Comparison of ENCODE assay signal across 11 cellular contexts in the genomic region with DNA sequence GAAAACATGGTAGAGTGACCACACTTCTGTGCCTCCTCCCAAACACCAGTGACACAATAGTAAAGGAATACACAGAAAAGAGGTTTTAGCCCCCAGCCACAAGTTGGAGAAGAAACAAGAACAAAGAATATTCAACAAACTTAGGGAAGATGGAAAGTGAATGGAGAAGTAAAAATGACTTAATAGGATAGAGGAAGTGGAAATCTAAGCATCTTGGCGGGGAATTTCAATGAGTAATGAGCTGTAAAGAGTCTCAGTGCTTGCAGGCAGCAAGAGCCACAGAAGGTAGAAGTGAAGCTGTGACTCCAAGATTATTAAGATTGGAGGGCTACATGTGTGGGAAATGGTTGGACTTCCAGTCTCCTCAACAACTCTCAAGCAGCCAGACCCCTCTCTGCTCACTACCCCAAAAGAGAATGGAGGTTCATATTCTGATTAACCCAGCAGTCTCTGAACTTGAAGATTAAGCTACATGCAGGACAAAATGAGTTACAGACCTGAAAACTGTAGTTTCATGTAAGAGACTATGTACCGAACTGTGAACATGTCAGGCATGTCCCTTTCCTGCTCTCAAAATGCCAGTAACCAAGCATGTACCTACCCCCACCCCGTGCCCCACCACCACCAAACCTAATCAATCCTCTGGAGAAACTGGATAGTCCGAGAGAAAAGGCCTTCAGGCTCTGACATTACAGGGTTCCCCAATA. TPM values are rescaled to one million over a fixed set of nuclear protein-coding genes. Genes with fewer than 3 reads are reported as not detected.
DNase-seq lines count a peak whose midpoint lies in the region; ATAC-seq and TF ChIP-seq lines count a peak whose summit lies in the region.
"Had no signal": no experiment of that assay in that cellular context is flagged by ENCODE, and none has a peak within 500 bp of the region (broad histone marks: within the 10 kb centered on the region; RNA-seq: fewer than 3 reads in every experiment).

No MANE protein-coding gene starts in this region.

- intact Hi-C loops in OCI-LY7 (cut with micrococcal nuclease; ENCODE audit: unreplicated experiment) (no loop called here), left ventricle myocardium inferior (cut with micrococcal nuclease) (no loop called here), aorta (cut with DNase I) (no loop called here), posterior vena cava (cut with DNase I) (loop anchor here in 1 of 2 donors (10.0 kb wide), 1 partner anchor 45 kb away; the partner anchor contains the start of gene GALM)

- no peaks in the 10 kb centered on the region for H3K27me3 ChIP-seq in left ventricle myocardium inferior (ENCODE audit: low read depth)
- H3K27me3 ChIP-seq in aorta (ENCODE audit: control insufficient read depth in 1 of 2, insufficient read depth in 2 of 2, low read length in 1 of 2): no peaks in the 10 kb centered on the region
- H3K27me3 ChIP-seq: gastrocnemius medialis had no signal

- DNase-seq in activated CD4-positive, alpha-beta T cell treated with anti-CD3 and anti-CD28 coated beads, Interleukin-2, amount 10 ng/mL, durations not matched to agents 7 days and 5 days: no peak
- DNase-seq in activated CD4-positive, alpha-beta T cell treated with anti-CD3 and anti-CD28 coated beads, Interleukin-2, amount 50 U/mL, for 4 hours: no peak
- DNase-seq in OCI-LY7 (ENCODE audit: low spot score): no peak
- DNase-seq in left ventricle myocardium inferior: no peak
- DNase-seq in aorta: no peak
- DNase-seq in NCI-H2081 (lab: John Stamatoyannopoulos, UW): no peak
- DNase-seq in NCI-H187 treated with DMSO at 0.1 percent for 48 hours (lab: John Stamatoyannopoulos, UW): no peak
- DNase-seq in posterior vena cava (ENCODE audit: low spot score): no peak
- DNase-seq: activated naive CD8-positive, alpha-beta T cell treated with anti-CD3 and anti-CD28 coated beads, Interleukin-2, amount 50 U/mL, for 24 hours; gastrocnemius medialis; NCI-H1930 had no signal

- H3K4me1 Mint-ChIP-seq in activated CD4-positive, alpha-beta T cell treated with anti-CD3 and anti-CD28 coated beads, Interleukin-2, amount 10 ng/mL, durations not matched to agents 7 days and 5 days: peaks cover 10% of the 10 kb centered on the region

- peak overlapping the region; percentile 59 for H3K27ac Mint-ChIP-seq in activated CD4-positive, alpha-beta T cell treated with anti-CD3 and anti-CD28 coated beads, Interleukin-2, amount 10 ng/mL, durations not matched to agents 7 days and 5 days
- H3K27ac Mint-ChIP-seq: activated naive CD8-positive, alpha-beta T cell treated with anti-CD3 and anti-CD28 coated beads, Interleukin-2, amount 50 U/mL, for 24 hours had no signal

- no peaks in the 10 kb centered on the region for H3K9me2 ChIP-seq in OCI-LY7 (ENCODE audit: insufficient read depth, low read length)

- peaks cover 2% of the 10 kb centered on the region for H3K36me3 Mint-ChIP-seq in activated CD4-positive, alpha-beta T cell treated with anti-CD3 and anti-CD28 coated beads, Interleukin-2, amount 10 ng/mL, durations not matched to agents 7 days and 5 days (ENCODE audit: low read depth)

- CTCF ChIA-PET in activated CD4-positive, alpha-beta T cell treated with anti-CD3 and anti-CD28 coated beads, Interleukin-2, amount 10 ng/mL, durations not matched to agents 7 days and 5 days (lab: Charles Lee): interaction anchor here (0.6 to 2.0 kb wide), 7 partner anchors 8 to 121 kb away, joined by 3 to 8 read pairs (median 3); partner anchors contain the start of gene HNRNPLL
- CTCF ChIA-PET in OCI-LY7 (lab: Charles Lee; ENCODE audit: unreplicated experiment): interaction anchor here (1.5 kb wide), 1 partner anchor 14 kb away, joined by 4 read pairs; no protein-coding TSS in a partner anchor

- no peak overlapping the region for H3K4me3 Mint-ChIP-seq in activated CD4-positive, alpha-beta T cell treated with anti-CD3 and anti-CD28 coated beads, Interleukin-2, amount 10 ng/mL, durations not matched to agents 7 days and 5 days
- H3K4me3 Mint-ChIP-seq: activated naive CD8-positive, alpha-beta T cell treated with anti-CD3 and anti-CD28 coated beads, Interleukin-2, amount 50 U/mL, for 24 hours had no signal

- H3K36me3 ChIP-seq in OCI-LY7 (ENCODE audit: insufficient read depth, low read length) (no peaks in the 10 kb centered on the region), left ventricle myocardium inferior (no peaks in the 10 kb centered on the region), aorta (ENCODE audit: control insufficient read depth in 1 of 2, insufficient read depth in 2 of 2, low read length in 1 of 2) (no peaks in the 10 kb centered on the region)
- H3K36me3 ChIP-seq: gastrocnemius medialis had no signal

- no peaks in the 10 kb centered on the region for H3K79me2 ChIP-seq in OCI-LY7 (ENCODE audit: insufficient read depth, low read depth, low read length)

- peaks cover 5% of the 10 kb centered on the region for H3K27me3 Mint-ChIP-seq in activated CD4-positive, alpha-beta T cell treated with anti-CD3 and anti-CD28 coated beads, Interleukin-2, amount 10 ng/mL, durations not matched to agents 7 days and 5 days

- H3K9me3 Mint-ChIP-seq in activated CD4-positive, alpha-beta T cell treated with anti-CD3 and anti-CD28 coated beads, Interleukin-2, amount 10 ng/mL, durations not matched to agents 7 days and 5 days: no peaks in the 10 kb centered on the region
- H3K9me3 Mint-ChIP-seq: activated naive CD8-positive, alpha-beta T cell treated with anti-CD3 and anti-CD28 coated beads, Interleukin-2, amount 50 U/mL, for 24 hours had no signal

- no peak overlapping the region for H3K27ac ChIP-seq in OCI-LY7 (ENCODE audit: low read depth, low read length, poor library complexity, severe bottlenecking)
- H3K27ac ChIP-seq in left ventricle myocardium inferior (replicated peaks): peak overlapping the region; percentile 16
- H3K27ac ChIP-seq in aorta (ENCODE audit: low read depth in 1 of 2, low read length in 2 of 2): peak overlapping the region in 1 of 2 donors; percentile 94
- H3K27ac ChIP-seq: gastrocnemius medialis had no signal

- peak; percentile 58 for ATAC-seq in aorta (ENCODE audit: low FRiP score)
- ATAC-seq: activated naive CD8-positive, alpha-beta T cell treated with anti-CD3 and anti-CD28 coated beads, Interleukin-2, amount 50 U/mL, for 24 hours; gastrocnemius medialis had no signal

- 34% methylated on average over 4 of the region's 4 CpGs for WGBS in aorta, 2 donors

- no peaks in the 10 kb centered on the region for H3K9me3 ChIP-seq in OCI-LY7 (ENCODE audit: low read length)
- peaks cover 3% of the 10 kb centered on the region for H3K9me3 ChIP-seq in left ventricle myocardium inferior (replicated peaks)
- H3K9me3 ChIP-seq in aorta (ENCODE audit: control insufficient read depth, low read length): no peaks in the 10 kb centered on the region
- H3K9me3 ChIP-seq: gastrocnemius medialis had no signal

- H3K4me3 ChIP-seq in OCI-LY7 (ENCODE audit: low read depth, low read length, poor library complexity, severe bottlenecking) (no peak overlapping the region), left ventricle myocardium inferior (no peak overlapping the region), aorta (ENCODE audit: low read length in 2 of 2) (peak overlapping the region in 1 of 2 donors; percentile 26)
- H3K4me3 ChIP-seq: gastrocnemius medialis had no signal

- BruUV-seq in OCI-LY7 (replicated peaks; lab: Mats Ljungman, UMichigan): no TSS peak

- H3K4me2 ChIP-seq in OCI-LY7 (ENCODE audit: low read length): peak overlapping the region; percentile 23

- TF ChIP-seq CTCF in OCI-LY7 (conservative IDR thresholded peaks at IDR 0.05; ENCODE audit: low read length): no peak
- no peak for TF ChIP-seq CTCF in left ventricle myocardium inferior (IDR thresholded peaks at IDR 0.05; ENCODE audit: borderline replicate concordance)

- peaks cover 20% of the 10 kb centered on the region for H3K4me1 ChIP-seq in OCI-LY7 (ENCODE audit: insufficient read depth, low read length, poor library complexity, severe bottlenecking)
- peaks cover 15% of the 10 kb centered on the region for H3K4me1 ChIP-seq in left ventricle myocardium inferior
- H3K4me1 ChIP-seq in aorta (ENCODE audit: control insufficient read depth in 1 of 2, insufficient read depth in 2 of 2, low read length in 2 of 2): peaks cover 2 to 8% of the 10 kb centered on the region in 2 donors
- H3K4me1 ChIP-seq: gastrocnemius medialis had no signal

- no peaks in the 10 kb centered on the region for H4K20me1 ChIP-seq in OCI-LY7 (ENCODE audit: insufficient read depth, low read length)

- no peak overlapping the region for H2AFZ ChIP-seq in OCI-LY7 (ENCODE audit: low read length)

- POLR2A ChIA-PET in activated CD4-positive, alpha-beta T cell treated with anti-CD3 and anti-CD28 coated beads, Interleukin-2, amount 10 ng/mL, durations not matched to agents 7 days and 5 days (lab: Charles Lee): no interaction called here
- POLR2A ChIA-PET in OCI-LY7 (lab: Charles Lee): interaction anchor here (0.6 to 2.4 kb wide), 5 partner anchors 10 to 864 kb away, joined by 3 to 8 read pairs (median 4); no protein-coding TSS in a partner anchor

RNA-seq across cellular contexts. Expression of gene HNRNPLL, which starts 16.9 kb away (rescaled TPM):
- total RNA-seq in activated CD4-positive, alpha-beta T cell treated with anti-CD3 and anti-CD28 coated beads, Interleukin-2, amount 10 ng/mL, durations not matched to agents 7 days and 5 days: 10 to 100 TPM; 54.2 to 55.8 TPM
- total RNA-seq in OCI-LY7 (2014; rRNA removed; shearing (Covaris generic)): 7.2 and 7.6 TPM in 2 replicates
- total RNA-seq in OCI-LY7 (2022): 47.2 and 47.9 TPM in 2 replicates
- total RNA-seq in left ventricle myocardium inferior: 26.3 TPM
- total RNA-seq in aorta: 10 to 100 TPM; 60.8 to 65.2 TPM
- 10 to 100 TPM; 15.9 to 19.7 TPM for polyA plus RNA-seq in aorta
- total RNA-seq in posterior vena cava: 10 to 100 TPM; 54.6 to 55.6 TPM

RNA-seq across cellular contexts. Expression of gene GALM, which starts 46.3 kb away (rescaled TPM):
- total RNA-seq in activated CD4-positive, alpha-beta T cell treated with anti-CD3 and anti-CD28 coated beads, Interleukin-2, amount 10 ng/mL, durations not matched to agents 7 days and 5 days: 10 to 100 TPM; 39.7 to 41.1 TPM
- total RNA-seq in OCI-LY7 (2014; rRNA removed; shearing (Covaris generic)): 2.9 and 5.5 TPM in 2 replicates
- 9.0 and 10.8 TPM in 2 replicates for total RNA-seq in OCI-LY7 (2022)
- 14.4 TPM for total RNA-seq in left ventricle myocardium inferior
- 10 to 100 TPM in 1 of 2 donors, 1 to 10 TPM in 1; 8.6 to 16.4 TPM for total RNA-seq in aorta
- polyA plus RNA-seq in aorta: 10 to 100 TPM; 12.7 to 23.3 TPM
- total RNA-seq in posterior vena cava: 10 to 100 TPM; 10.8 to 18.3 TPM
